ENCODE assay signal across 4 cellular contexts in the genomic region with DNA sequence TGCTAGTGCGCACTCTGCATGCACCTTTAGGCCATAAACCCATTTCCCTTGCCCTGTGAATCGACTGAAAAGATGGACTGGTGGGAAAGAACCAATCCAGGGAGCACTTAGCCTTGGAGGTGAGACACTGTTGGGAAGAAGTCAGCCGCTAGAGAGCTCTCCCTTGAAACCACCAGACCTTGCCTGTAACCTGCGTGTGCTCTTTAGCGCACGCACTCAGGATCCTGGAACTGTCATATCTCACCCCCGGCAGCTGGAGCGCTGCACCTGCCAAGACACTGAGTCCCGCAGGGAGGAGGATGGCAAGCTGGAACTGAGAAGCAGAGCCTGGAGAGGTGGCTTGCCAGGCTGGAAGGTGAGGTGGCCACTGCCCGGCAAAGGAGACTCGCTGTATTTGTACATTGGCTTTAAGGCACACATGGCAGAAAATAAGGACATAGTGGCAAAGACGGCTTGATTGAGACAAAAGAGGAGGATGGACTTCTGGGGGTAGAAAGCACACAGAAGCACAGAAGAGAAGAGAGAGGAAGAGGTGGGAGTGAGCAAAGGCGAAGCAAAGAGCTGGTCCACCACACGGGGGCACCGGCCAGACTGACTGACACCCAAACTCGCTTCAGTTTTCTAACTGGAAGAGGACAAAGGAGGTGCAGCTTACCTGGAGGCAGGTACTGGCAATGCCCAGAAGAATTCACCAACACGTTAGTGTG. TPM values are rescaled to one million over a fixed set of nuclear protein-coding genes. Genes with fewer than 3 reads are reported as not detected.
"Had no signal": no experiment of that assay in that cellular context is flagged by ENCODE, and none has a peak within 500 bp of the region (broad histone marks: within the 10 kb centered on the region; RNA-seq: fewer than 3 reads in every experiment).

No MANE protein-coding gene starts in this region.

RNA-seq across cellular contexts. Expression of a gene that starts 16.8 kb away (rescaled TPM):
- total RNA-seq: epithelial cell of proximal tubule; naive thymus-derived CD8-positive, alpha-beta T cell had no signal
- polyA plus RNA-seq: naive thymus-derived CD8-positive, alpha-beta T cell had no signal

RNA-seq across cellular contexts. Expression of a gene that starts 37.5 kb away (rescaled TPM):
- total RNA-seq: epithelial cell of proximal tubule had no signal
- polyA plus RNA-seq: foreskin keratinocyte; hepatocyte; naive thymus-derived CD8-positive, alpha-beta T cell had no signal
